Comparison of ENCODE assay signal across 8 cellular contexts in the genomic region with DNA sequence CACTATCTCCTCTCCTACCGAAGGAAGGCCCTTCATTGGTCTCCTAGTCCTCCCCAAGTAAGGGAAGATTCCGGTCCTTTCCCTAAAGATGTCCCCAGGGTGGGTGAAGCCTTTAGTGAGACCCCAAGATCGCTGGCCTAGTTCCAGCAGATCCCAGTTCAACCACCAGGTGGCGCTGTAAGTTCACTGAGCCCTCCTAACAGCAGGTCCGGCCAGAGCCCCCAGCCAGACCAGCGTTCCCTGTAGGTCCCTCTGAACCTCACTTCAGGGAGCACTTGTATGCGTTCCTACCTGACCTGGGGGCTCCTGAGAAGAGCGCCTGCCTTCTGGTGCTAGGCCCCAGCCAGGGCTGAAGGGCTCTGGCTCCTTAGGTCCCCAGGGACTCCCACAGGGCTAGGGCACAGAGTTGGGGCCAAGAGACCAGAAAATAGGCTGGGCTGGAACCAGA. TPM values are rescaled to one million over a fixed set of nuclear protein-coding genes. Genes with fewer than 3 reads are reported as not detected.
DNase-seq lines count a peak whose midpoint lies in the region; ATAC-seq and TF ChIP-seq lines count a peak whose summit lies in the region.

No MANE protein-coding gene starts in this region.

- H3K27ac Mint-ChIP-seq in T-helper 17 cell, result no peak overlapping the region

- H3K27me3 ChIP-seq in MG63 (no peaks in the 10 kb centered on the region), ascending aorta (no peaks in the 10 kb centered on the region)

- H3K27ac ChIP-seq in ascending aorta, result no peak overlapping the region

- no peak overlapping the region for H3K4me3 ChIP-seq in MG63
- no peak overlapping the region for H3K4me3 ChIP-seq in ascending aorta

- peak; percentile 11 to 17 for DNase-seq in AML-193 (lab: John Stamatoyannopoulos, UW)
- DNase-seq in MG63, result peak; percentile 52
- DNase-seq in T-helper 17 cell, result peak; percentile 43 to 59 (median 51)
- peak in 1 of 2 donors; percentile 78 for DNase-seq in ascending aorta (ENCODE audit: low spot score in 2 of 2)
- peak in 50 of 51 donors; percentile 9 to 83 (median 56) for DNase-seq in hypothalamus (lab: John Stamatoyannopoulos, UW)
- DNase-seq in stimulated activated CD4-positive, alpha-beta T cell treated with anti-CD3 and anti-CD28 coated beads, Interleukin-12 subunit alpha, Interleukin-12 subunit beta, amount 100 ng/mL, for 24 hours (ENCODE audit: low read depth in 2 of 2), result peak; percentile 43 to 71

- ATAC-seq in GM18907 (IDR thresholded peaks at IDR 0.05; ENCODE audit: unreplicated experiment), result peak; percentile 66
- ATAC-seq in T-helper 17 cell, result peak; percentile 66
- ATAC-seq in GM19395 (IDR thresholded peaks at IDR 0.05; ENCODE audit: unreplicated experiment), result no peak

- H3K4me1 Mint-ChIP-seq in T-helper 17 cell, result peaks cover 5% of the 10 kb centered on the region

- intact Hi-C loops in ascending aorta (cut with DNase I), result loop anchor here (1.0 kb wide), 2 partner anchors 38 to 341 kb away; partner anchors contain the start of gene LMO1

- H3K27me3 Mint-ChIP-seq in T-helper 17 cell, result peaks cover 17% of the 10 kb centered on the region

- no peak overlapping the region for H3K4me3 Mint-ChIP-seq in T-helper 17 cell

- TF ChIP-seq CTCF in ascending aorta (IDR thresholded peaks at IDR 0.05), result peak; percentile 81 to 90 (median 90)

- H3K4me1 ChIP-seq in ascending aorta, result peaks cover 0 to 4% of the 10 kb centered on the region in 2 donors

- no peaks in the 10 kb centered on the region for H3K36me3 ChIP-seq in MG63
- no peaks in the 10 kb centered on the region for H3K36me3 ChIP-seq in ascending aorta

- H3K36me3 Mint-ChIP-seq in T-helper 17 cell (ENCODE audit: low read depth), result no peaks in the 10 kb centered on the region

- no peaks in the 10 kb centered on the region for H3K9me3 ChIP-seq in MG63
- H3K9me3 ChIP-seq in T-helper 17 cell (ENCODE audit: control insufficient read depth, low read length, poor library complexity, severe bottlenecking), result no peaks in the 10 kb centered on the region
- no peaks in the 10 kb centered on the region for H3K9me3 ChIP-seq in ascending aorta

RNA-seq across cellular contexts. Expression of gene LMO1, which starts 38.1 kb away (rescaled TPM):
- total RNA-seq in MG63 (2014; rRNA removed; shearing (Covaris generic); ENCODE audit: low replicate concordance), result not detected in 2 replicates
- total RNA-seq in T-helper 17 cell, result not detected
- total RNA-seq in ascending aorta, result not detected

RNA-seq across cellular contexts. Expression of gene RIC3, which starts 56.8 kb away (rescaled TPM):
- total RNA-seq in MG63 (2014; rRNA removed; shearing (Covaris generic); ENCODE audit: low replicate concordance), result not detected in 2 replicates
- total RNA-seq in T-helper 17 cell (10 to 100 TPM; 38.8 to 52.9 TPM), ascending aorta (5.3 TPM)
